2 cellular contexts compared by ENCODE assay signal in the genomic region with DNA sequence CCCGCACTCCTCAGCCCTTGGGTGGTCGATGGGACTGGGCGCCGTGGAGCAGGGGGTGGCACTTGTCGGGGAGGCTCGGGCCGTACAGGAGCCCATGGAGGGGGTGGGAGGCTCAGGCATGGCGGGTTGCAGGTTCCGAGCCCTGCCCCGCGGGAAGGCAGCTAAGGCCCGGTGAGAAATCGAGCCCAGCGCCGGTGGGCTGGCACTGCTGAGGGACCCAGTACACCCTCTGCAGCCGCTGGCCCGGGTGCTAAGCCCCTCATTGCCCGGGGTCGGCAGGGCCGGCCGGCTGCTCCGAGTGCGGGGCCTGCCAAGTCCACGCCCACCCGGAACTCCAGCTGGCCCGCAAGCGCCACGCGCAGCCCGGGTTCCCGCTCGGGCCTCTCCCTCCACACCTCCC. TPM values are rescaled to one million over a fixed set of nuclear protein-coding genes. Genes with fewer than 3 reads are reported as not detected.
DNase-seq lines count a peak whose midpoint lies in the region.
"Not testable (repeated sequence)": the region's sequence is repeated elsewhere in the genome, so short reads cannot be mapped to it uniquely, and the experiment has no call there.

No MANE protein-coding gene starts in this region.

- H2AFZ ChIP-seq in neuronal stem cell (ENCODE audit: low read length) = not testable (repeated sequence)

- not testable (repeated sequence) for H4K91ac ChIP-seq in neuronal stem cell (ENCODE audit: low read depth, low read length, poor library complexity)

- not testable (repeated sequence) for H3K4me3 ChIP-seq in neuronal stem cell (ENCODE audit: low read length in 2 of 2)

- H3K36me3 ChIP-seq in neuronal stem cell (replicated peaks in 1 of 2; ENCODE audit: control insufficient read depth in 2 of 2, insufficient read depth in 2 of 2, low read length in 2 of 2) = not testable (repeated sequence)

- H3K27ac ChIP-seq in neuronal stem cell (replicated peaks; ENCODE audit: low read length) = not testable (repeated sequence)

- H2BK15ac ChIP-seq in neuronal stem cell (ENCODE audit: low read length) = not testable (repeated sequence)

- not testable (repeated sequence) for H3K27me3 ChIP-seq in neuronal stem cell (ENCODE audit: control insufficient read depth in 3 of 3, insufficient read depth in 3 of 3, low read depth in 1 of 3, low read length in 3 of 3)

- no CpG with 5 or more reads among the region's 32 CpGs for WGBS in neuronal stem cell (ENCODE audit: extremely low coverage in 2 of 2, insufficient read length in 2 of 2, insufficient replicate concordance in 1 of 2), 2 donors

- H2BK120ac ChIP-seq in neuronal stem cell (ENCODE audit: low read depth, low read length) = not testable (repeated sequence)

- H3K4ac ChIP-seq in neuronal stem cell (ENCODE audit: low read length) = not testable (repeated sequence)

- H3K4me2 ChIP-seq in neuronal stem cell (ENCODE audit: insufficient read depth, low read length, poor library complexity, severe bottlenecking) = not testable (repeated sequence)

- not testable (repeated sequence) for H2BK5ac ChIP-seq in neuronal stem cell (ENCODE audit: low read length)

- H3K9me3 ChIP-seq in neuronal stem cell (replicated peaks in 1 of 2; ENCODE audit: control insufficient read depth in 2 of 2, insufficient read depth in 1 of 2, low read depth in 1 of 2, low read length in 2 of 2) = not testable (repeated sequence)

- H3K79me1 ChIP-seq in neuronal stem cell (ENCODE audit: low read depth, low read length) = not testable (repeated sequence)

- peak overlapping the region; percentile 10 for H2BK12ac ChIP-seq in neuronal stem cell (ENCODE audit: low read length)

- not testable (repeated sequence) for H3K4me1 ChIP-seq in neuronal stem cell (ENCODE audit: control insufficient read depth in 2 of 2, insufficient read depth in 1 of 2, low read depth in 1 of 2, low read length in 2 of 2)

- H2AK5ac ChIP-seq in neuronal stem cell (ENCODE audit: low read depth, low read length) = not testable (repeated sequence)

- not testable (repeated sequence) for H4K8ac ChIP-seq in neuronal stem cell (ENCODE audit: low read depth, low read length)

- H3K23ac ChIP-seq in neuronal stem cell (ENCODE audit: low read depth, low read length, poor library complexity) = not testable (repeated sequence)

- H3K14ac ChIP-seq in neuronal stem cell (ENCODE audit: low read length) = not testable (repeated sequence)

- not testable (repeated sequence) for H3K9ac ChIP-seq in neuronal stem cell (ENCODE audit: low read depth, low read length, poor library complexity)

- DNase-seq in activated effector memory CD4-positive, alpha-beta T cell treated with anti-CD3 and anti-CD28 coated beads, Interleukin-2, amount 50 U/mL, for 16 hours = peak; percentile 34
- not testable (repeated sequence) for DNase-seq in neuronal stem cell (ENCODE audit: low spot score)

- H3K18ac ChIP-seq in neuronal stem cell (ENCODE audit: low read length) = not testable (repeated sequence)

RNA-seq across cellular contexts. Expression of a gene that starts 51.7 kb away (rescaled TPM):
- polyA plus RNA-seq in neuronal stem cell (2013, experiment 1 of 2) = 20,572 TPM
- polyA plus RNA-seq in neuronal stem cell (2013, experiment 2 of 2) = 20,834 TPM
